15 cellular contexts compared by ENCODE assay signal in genomic region chr4:128688025-128688721, GRCh38.
DNase-seq lines count a peak whose midpoint lies in the region; ATAC-seq, FAIRE-seq and TF ChIP-seq lines count a peak whose summit lies in the region.
"Had no signal": no experiment of that assay in that cellular context is flagged by ENCODE, and none has a peak within 500 bp of the region (broad histone marks: within the 10 kb centered on the region; RNA-seq: fewer than 3 reads in every experiment).

No MANE protein-coding gene starts in this region.

- no peak for TF ChIP-seq EP300 in A549 (IDR thresholded peaks at IDR 0.05)

- no peak overlapping the region for H2AFZ ChIP-seq in smooth muscle cell (ENCODE audit: low read depth)

- peak overlapping the region; percentile 6 for H3K27ac Mint-ChIP-seq in chondrocyte (ENCODE audit: unreplicated experiment)
- H3K27ac Mint-ChIP-seq: B cell; CD4-positive, alpha-beta T cell had no signal

- POLR2A ChIA-PET in A549 (lab: Yijun Ruan, JAX): no interaction called here

- ATAC-seq in A549: no peak
- peak; percentile 83 for ATAC-seq in left colon
- ATAC-seq in activated CD4-positive, CD25-positive, alpha-beta regulatory T cell treated with anti-CD3 and anti-CD28 coated beads, Interleukin-2, amount 50 U/mL, for 24 hours: no peak
- ATAC-seq: GM12878 had no signal

- DNase-seq in A549 (ENCODE audit: low read depth in 1 of 2, low spot score in 1 of 2) (no peak), HT-29 (ENCODE audit: low spot score) (peak; percentile 40), chondrocyte (ENCODE audit: low spot score) (no peak), left colon (no peak), T-helper 2 cell (no peak), smooth muscle cell (lab: John Stamatoyannopoulos, UW; ENCODE audit: unreplicated experiment) (no peak), NCI-H2227 (lab: John Stamatoyannopoulos, UW; ENCODE audit: unreplicated experiment) (no peak)
- DNase-seq: C1 segment of cervical spinal cord; CD4-positive, alpha-beta T cell; DMS79; H7 had no signal

- H3K36me3 ChIP-seq in smooth muscle cell (ENCODE audit: low read depth): no peaks in the 10 kb centered on the region

- no peaks in the 10 kb centered on the region for H3K36me3 Mint-ChIP-seq in chondrocyte (ENCODE audit: low read depth)

- H3K4me1 Mint-ChIP-seq in chondrocyte (ENCODE audit: low read depth): peaks cover 12% of the 10 kb centered on the region

- H3K9me3 ChIP-seq in A549 (0 out of 3 replicates have a peak, but pooled peaks cover 9% of the 10 kb centered on the region), smooth muscle cell (replicated peaks; ENCODE audit: low read depth) (no peaks in the 10 kb centered on the region)

- H3K27ac ChIP-seq in A549 (peak overlapping the region; percentile 28 to 60; a peak in 3 of 6 replicates), smooth muscle cell (ENCODE audit: low read depth) (no peak overlapping the region)

- intact Hi-C loops in left colon (cut with DNase I, micrococcal nuclease): no loop called here

- TF ChIP-seq CTCF in A549 (IDR thresholded peaks at IDR 0.05) (no peak), chondrocyte (IDR thresholded peaks at IDR 0.05) (no peak), smooth muscle cell (IDR thresholded peaks at IDR 0.05; ENCODE audit: borderline replicate concordance, insufficient read depth, poor library complexity, severe bottlenecking) (no peak)

- H3K4me2 ChIP-seq in A549 (peak overlapping the region; percentile 47), smooth muscle cell (no peak overlapping the region)

- peaks cover 5% of the 10 kb centered on the region for H3F3A ChIP-seq in smooth muscle cell (ENCODE audit: low read depth)

- H3K9me3 Mint-ChIP-seq in chondrocyte (ENCODE audit: low read depth): peaks cover 5% of the 10 kb centered on the region

- no peaks in the 10 kb centered on the region for H4K20me1 ChIP-seq in smooth muscle cell (ENCODE audit: low read depth)

- no peak for FAIRE-seq in A549 (lab: Jason Lieb, UNC)
- FAIRE-seq: GM18507 had no signal

- no peak overlapping the region for H3K4me3 Mint-ChIP-seq in chondrocyte (ENCODE audit: unreplicated experiment)
- H3K4me3 Mint-ChIP-seq: B cell; CD4-positive, alpha-beta T cell had no signal

- TF ChIP-seq RAD21 in A549 (conservative IDR thresholded peaks at IDR 0.05 in 1 of 2, IDR thresholded peaks at IDR 0.05 in 1 of 2): no peak

- no peaks in the 10 kb centered on the region for H3K79me2 ChIP-seq in smooth muscle cell (ENCODE audit: low read depth)

- no peaks in the 10 kb centered on the region for H3K27me3 Mint-ChIP-seq in chondrocyte (ENCODE audit: low read depth)
- H3K27me3 Mint-ChIP-seq: B cell had no signal

- H3K4me3 ChIP-seq in A549: no peak overlapping the region
- H3K4me3 ChIP-seq in smooth muscle cell: no peak overlapping the region
- H3K4me3 ChIP-seq: GM12878 had no signal

- H3K4me1 ChIP-seq in A549 (peaks cover 10% of the 10 kb centered on the region), smooth muscle cell (ENCODE audit: low read depth) (peaks cover 3% of the 10 kb centered on the region)

- TF ChIP-seq POLR2A in A549 (IDR thresholded peaks at IDR 0.05; ENCODE audit: low read length): no peak

- H3K9ac ChIP-seq in smooth muscle cell (ENCODE audit: low read depth): no peak overlapping the region

- CTCF ChIA-PET in A549 (lab: Yijun Ruan, JAX): no interaction called here

- 39% methylated on average over 3 of the region's 3 CpGs for WGBS in A549 (ENCODE audit: missing lambda C conversion rate)
- WGBS in smooth muscle cell (ENCODE audit: low lambda C conversion rate): 66% methylated on average over 3 of the region's 3 CpGs

- H3K27me3 ChIP-seq in smooth muscle cell (ENCODE audit: low read depth): no peaks in the 10 kb centered on the region

TF ChIP-seq in A549, 52 proteins besides CTCF, POLR2A, EP300 and RAD21:
- no peak for TF ChIP-seq NR3C1 (IDR thresholded peaks at IDR 0.05)
- TF ChIP-seq JUNB (IDR thresholded peaks at IDR 0.05): no peak
- TF ChIP-seq E2F6 (IDR thresholded peaks at IDR 0.05; ENCODE audit: borderline replicate concordance, low read depth): no peak
- no peak for TF ChIP-seq KDM5A (IDR thresholded peaks at IDR 0.05)
- TF ChIP-seq TFCP2L1 (CRISPR knock-in tag; IDR thresholded peaks at IDR 0.05): no peak
- no peak for TF ChIP-seq REST (IDR thresholded peaks at IDR 0.05)
- TF ChIP-seq HDAC2 (IDR thresholded peaks at IDR 0.05): no peak
- no peak for TF ChIP-seq FOSL2 (IDR thresholded peaks at IDR 0.05)
- TF ChIP-seq FOSL2 (CRISPR knock-in tag; IDR thresholded peaks at IDR 0.05): no peak
- TF ChIP-seq JUN (IDR thresholded peaks at IDR 0.05): no peak
- TF ChIP-seq HOXB5 (CRISPR knock-in tag; IDR thresholded peaks at IDR 0.05): no peak
- no peak for TF ChIP-seq HEYL (CRISPR knock-in tag; IDR thresholded peaks at IDR 0.05)
- TF ChIP-seq NFE2L2 (conservative IDR thresholded peaks at IDR 0.05; ENCODE audit: low read length): no peak
- no peak for TF ChIP-seq CBX2 (IDR thresholded peaks at IDR 0.05; ENCODE audit: borderline replicate concordance, low read depth)
- no peak for TF ChIP-seq EHMT2 (IDR thresholded peaks at IDR 0.05; ENCODE audit: low read depth)
- no peak for TF ChIP-seq GATA3 (IDR thresholded peaks at IDR 0.05; ENCODE audit: borderline replicate concordance)
- TF ChIP-seq RARB (CRISPR knock-in tag; IDR thresholded peaks at IDR 0.05): no peak
- TF ChIP-seq ZC3H11A (IDR thresholded peaks at IDR 0.05): no peak
- TF ChIP-seq ZSCAN20 (CRISPR knock-in tag; IDR thresholded peaks at IDR 0.05): no peak
